9 cellular contexts compared by ENCODE assay signal in the genomic region with DNA sequence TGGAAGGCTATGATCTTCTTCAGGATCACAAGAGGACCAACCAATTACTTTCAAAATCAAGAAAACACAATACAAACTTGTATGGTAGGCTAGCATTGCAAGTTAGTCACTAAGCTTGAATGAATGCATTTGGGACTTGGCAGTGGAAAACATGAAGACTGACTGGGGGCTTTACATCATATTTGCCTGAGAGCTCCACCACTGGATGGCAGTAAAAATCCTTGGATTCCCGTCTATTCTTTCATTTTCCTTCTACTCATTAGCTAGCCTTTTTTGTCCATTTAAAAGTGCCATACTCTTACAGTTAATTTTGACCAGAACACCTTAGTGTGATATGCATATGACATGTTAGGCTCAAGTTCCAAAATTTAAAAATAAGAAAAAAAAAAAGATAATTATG.
DNase-seq lines count a peak whose midpoint lies in the region; ATAC-seq, FAIRE-seq and TF ChIP-seq lines count a peak whose summit lies in the region.
"Had no signal": no experiment of that assay in that cellular context is flagged by ENCODE, and none has a peak within 500 bp of the region (broad histone marks: within the 10 kb centered on the region; RNA-seq: fewer than 3 reads in every experiment).

No MANE protein-coding gene starts in this region.

- POLR2A ChIA-PET in H1 (lab: Charles Lee; ENCODE audit: partially characterized antibody) = interaction anchor here (0.7 kb wide), 1 partner anchor 20 kb away, joined by 3 read pairs; no protein-coding TSS in a partner anchor

- H3K27ac Mint-ChIP-seq in stimulated activated effector memory CD8-positive, alpha-beta T cell treated with anti-CD3 and anti-CD28 coated beads, Interleukin-12 subunit alpha, Interleukin-12 subunit beta, amount 100 ng/mL, for 72 hours = no peak overlapping the region

- H4K8ac ChIP-seq in H1 (ENCODE audit: extremely low read depth, insufficient read depth, low read length) = no peak overlapping the region

- no peak overlapping the region for H3K4me3 Mint-ChIP-seq in stimulated activated effector memory CD8-positive, alpha-beta T cell treated with anti-CD3 and anti-CD28 coated beads, Interleukin-12 subunit alpha, Interleukin-12 subunit beta, amount 100 ng/mL, for 72 hours

- CTCF ChIA-PET in H1 (lab: Charles Lee; ENCODE audit: partially characterized antibody) = interaction anchor here (0.7 to 3.1 kb wide), 15 partner anchors 11 to 202 kb away, joined by 3 to 13 read pairs (median 4); partner anchors contain the start of gene RASGRP3

- H4K20me1 ChIP-seq in H1 (replicated peaks in 1 of 2; ENCODE audit: control insufficient read depth in 1 of 2, insufficient read depth in 2 of 2, low read length in 2 of 2) (no peaks in the 10 kb centered on the region), osteoblast (ENCODE audit: insufficient read depth, low read length) (no peaks in the 10 kb centered on the region)

- no peak for TF ChIP-seq EP300 in H1 (IDR thresholded peaks at IDR 0.05; ENCODE audit: borderline replicate concordance in 1 of 2, low read depth in 2 of 2, low read length in 2 of 2)

- H2AK5ac ChIP-seq in H1 (ENCODE audit: low read depth, low read length) = no peak overlapping the region

- no peak for TF ChIP-seq POLR2A in NB4 (IDR thresholded peaks at IDR 0.05; ENCODE audit: extremely low read depth, insufficient read length)
- TF ChIP-seq POLR2A in H1 (IDR thresholded peaks at IDR 0.05; ENCODE audit: control extremely low read depth in 1 of 2, low read depth in 2 of 2, low read length in 2 of 2) = no peak

- no peak overlapping the region for H2BK12ac ChIP-seq in H1 (ENCODE audit: low read depth, low read length)

- H3K23ac ChIP-seq in H1 (ENCODE audit: insufficient read length) = no peak overlapping the region

- no peak overlapping the region for H3K14ac ChIP-seq in H1 (ENCODE audit: insufficient read length)

- peak; percentile 26 for DNase-seq in GM04504 (ENCODE audit: low read depth)
- DNase-seq in NB4 (ENCODE audit: low read depth) = peak; percentile 62
- no peak for DNase-seq in H1 (ENCODE audit: low read depth in 1 of 2, low spot score in 2 of 2)
- DNase-seq in osteoblast (ENCODE audit: insufficient read length, low spot score, missing footprints) = peak; percentile 84
- no peak for DNase-seq in GOT3 (lab: John Stamatoyannopoulos, UW)
- DNase-seq in stimulated activated effector memory CD8-positive, alpha-beta T cell treated with anti-CD3 and anti-CD28 coated beads, Interleukin-12 subunit alpha, Interleukin-12 subunit beta, amount 100 ng/mL, for 72 hours (ENCODE audit: low spot score in 2 of 2) = no peak
- DNase-seq in NCI-H146 treated with DMSO at 0.1 percent for 48 hours (lab: John Stamatoyannopoulos, UW; ENCODE audit: unreplicated experiment) = no peak

- H3K36me3 ChIP-seq in H1 (ENCODE audit: control insufficient read depth in 2 of 4, insufficient read depth in 4 of 4, low read length in 3 of 4) (no peaks in the 10 kb centered on the region), osteoblast (ENCODE audit: insufficient read depth, low read length) (no peaks in the 10 kb centered on the region)

- no peak overlapping the region for H4K5ac ChIP-seq in H1 (ENCODE audit: insufficient read length, low read depth, low read length)

- no peaks in the 10 kb centered on the region for H3K23me2 ChIP-seq in H1 (ENCODE audit: low read depth, low read length)

- no peak overlapping the region for H2BK120ac ChIP-seq in H1 (replicated peaks; ENCODE audit: low read depth, low read length)

- no peaks in the 10 kb centered on the region for H3K4me1 Mint-ChIP-seq in stimulated activated effector memory CD8-positive, alpha-beta T cell treated with anti-CD3 and anti-CD28 coated beads, Interleukin-12 subunit alpha, Interleukin-12 subunit beta, amount 100 ng/mL, for 72 hours

- H3K4me1 ChIP-seq in H1 (replicated peaks in 1 of 4; ENCODE audit: control insufficient read depth in 3 of 4, insufficient read depth in 4 of 4, low read length in 3 of 4) (no peaks in the 10 kb centered on the region), osteoblast (ENCODE audit: insufficient read depth, low read length) (peaks cover 12% of the 10 kb centered on the region)

- no peak overlapping the region for H2BK20ac ChIP-seq in H1 (ENCODE audit: low read length)

- H3K4me2 ChIP-seq in H1 (ENCODE audit: insufficient read depth in 1 of 2, low read depth in 2 of 2, low read length in 2 of 2) (no peak overlapping the region), osteoblast (ENCODE audit: insufficient read depth, low read length) (peak overlapping the region; percentile 9)

- H3K9ac ChIP-seq in H1 (replicated peaks in 1 of 4; ENCODE audit: extremely low read depth in 1 of 4, low read depth in 3 of 4, low read length in 3 of 4) = no peak overlapping the region

- WGBS in H1 (ENCODE audit: extremely low coverage in 1 of 2, insufficient coverage in 1 of 2, insufficient read length in 1 of 2, insufficient replicate concordance in 2 of 2, low coverage in 1 of 2, low lambda C conversion rate in 2 of 2, missing lambda C conversion rate in 1 of 2), 2 experiments = 58% methylated on average over 1 of the region's 1 CpG; no CpG with 5 or more reads in 1 of the 2 experiments

- H3K27me3 ChIP-seq in H1 (replicated peaks in 1 of 4; ENCODE audit: control insufficient read depth in 3 of 4, extremely low read depth in 1 of 4, insufficient read depth in 3 of 4, low read length in 3 of 4) (no peaks in the 10 kb centered on the region; a peak in 1 of 7 replicates), osteoblast (ENCODE audit: insufficient read depth, low read length) (no peaks in the 10 kb centered on the region)

- H3K79me2 ChIP-seq in H1 (ENCODE audit: control insufficient read depth in 1 of 2, insufficient read depth in 2 of 2, low read length in 2 of 2) (no peaks in the 10 kb centered on the region), osteoblast (ENCODE audit: insufficient read depth, low read length) (no peaks in the 10 kb centered on the region)

- H3K9me3 ChIP-seq in H1 (ENCODE audit: insufficient read depth in 2 of 2, low read depth in 1 of 2, low read length in 1 of 2) (peaks cover 5 to 6% of the 10 kb centered on the region in 2 experiments; a peak in 3 of 4 replicates), osteoblast (ENCODE audit: low read depth, low read length) (no peaks in the 10 kb centered on the region)

- TF ChIP-seq CTCF in NB4 (IDR thresholded peaks at IDR 0.05; ENCODE audit: low read depth, low read length) (peak; percentile 44), H1 (IDR thresholded peaks at IDR 0.05; ENCODE audit: control extremely low read depth in 1 of 3, insufficient read depth in 1 of 3, low read depth in 1 of 3, low read length in 3 of 3) (peak in 2 of 3 experiments; percentile 31 to 52; a peak in 3 of 4 replicates), osteoblast (IDR thresholded peaks at IDR 0.05; ENCODE audit: extremely low read depth, low read depth, low read length) (peak; percentile 62)

- no peak overlapping the region for H2BK15ac ChIP-seq in H1 (ENCODE audit: low read length)

- H3K9me3 Mint-ChIP-seq in stimulated activated effector memory CD8-positive, alpha-beta T cell treated with anti-CD3 and anti-CD28 coated beads, Interleukin-12 subunit alpha, Interleukin-12 subunit beta, amount 100 ng/mL, for 72 hours = no peaks in the 10 kb centered on the region

- no peaks in the 10 kb centered on the region for H3K79me1 ChIP-seq in H1 (ENCODE audit: low read depth, low read length)

- H4K91ac ChIP-seq in H1 (replicated peaks; ENCODE audit: insufficient read length, low read length) = no peak overlapping the region

- no peak overlapping the region for H3K18ac ChIP-seq in H1 (ENCODE audit: extremely low read depth, low read length)

- ATAC-seq in GM21619 (IDR thresholded peaks at IDR 0.05; ENCODE audit: unreplicated experiment) = no peak
- no peak for ATAC-seq in stimulated activated effector memory CD8-positive, alpha-beta T cell treated with anti-CD3 and anti-CD28 coated beads, Interleukin-12 subunit alpha, Interleukin-12 subunit beta, amount 100 ng/mL, for 72 hours
- ATAC-seq: mucosa of descending colon had no signal

- peak; percentile 58 to 66 for TF ChIP-seq RAD21 in H1 (IDR thresholded peaks at IDR 0.05 in 1 of 2, conservative IDR thresholded peaks at IDR 0.05 in 1 of 2; ENCODE audit: low read depth in 2 of 2, low read length in 2 of 2)

- peak; percentile 73 for FAIRE-seq in H1 (lab: Jason Lieb, UNC)

- no peak overlapping the region for H2AFZ ChIP-seq in H1 (ENCODE audit: low read length)
- H2AFZ ChIP-seq in osteoblast (ENCODE audit: low read length) = no peak overlapping the region

- H3K4me3 ChIP-seq in NB4 (ENCODE audit: low read depth, low read length) (no peak overlapping the region), H1 (ENCODE audit: extremely low read depth in 1 of 4, insufficient read depth in 2 of 4, low read depth in 3 of 4, low read length in 4 of 4) (no peak overlapping the region), osteoblast (ENCODE audit: insufficient read depth, low read length) (no peak overlapping the region)
- H3K4me3 ChIP-seq: mucosa of descending colon had no signal

- H2BK5ac ChIP-seq in H1 (ENCODE audit: low read depth, low read length) = no peak overlapping the region

- H3K56ac ChIP-seq in H1 (replicated peaks; ENCODE audit: insufficient read length, low read depth, low read length) = no peak overlapping the region

- no peak overlapping the region for H3K4ac ChIP-seq in H1 (replicated peaks; ENCODE audit: insufficient read length, low read depth, low read length)

- H3K36me3 Mint-ChIP-seq in stimulated activated effector memory CD8-positive, alpha-beta T cell treated with anti-CD3 and anti-CD28 coated beads, Interleukin-12 subunit alpha, Interleukin-12 subunit beta, amount 100 ng/mL, for 72 hours = no peaks in the 10 kb centered on the region

- H3K27ac ChIP-seq in H1 (ENCODE audit: low read depth, low read length) (no peak overlapping the region), osteoblast (ENCODE audit: low read depth, low read length) (no peak overlapping the region)

TF ChIP-seq in H1, 55 proteins besides CTCF, POLR2A, EP300 and RAD21:
- TF ChIP-seq SP2 (IDR thresholded peaks at IDR 0.05; ENCODE audit: low read length) (no peak), MAFK (IDR thresholded peaks at IDR 0.05; ENCODE audit: low read depth, low read length) (no peak), RFX5 (IDR thresholded peaks at IDR 0.05; ENCODE audit: borderline replicate concordance, low read depth, low read length) (no peak)

Comparison
In these comparisons a context has a peak if more than half of its experiments do, and no peak if none do; other contexts are left out.
1. DNase-seq: peak in GM04504 (single experiment), NB4 (single experiment) and osteoblast (single experiment); none in H1 (0 of 2), GOT3 (single experiment), stimulated activated effector memory CD8-positive, alpha-beta T cell treated with anti-CD3 and anti-CD28 coated beads, Interleukin-12 subunit alpha, Interleukin-12 subunit beta, amount 100 ng/mL, for 72 hours (0 of 2) and NCI-H146 treated with DMSO at 0.1 percent for 48 hours (single experiment).
2. Peak in every context shown above with its lines, with median percentiles within 50 percentile points of each other: CTCF ChIP-seq.